Comparison of ENCODE assay signal across 31 cellular contexts in the genomic region with DNA sequence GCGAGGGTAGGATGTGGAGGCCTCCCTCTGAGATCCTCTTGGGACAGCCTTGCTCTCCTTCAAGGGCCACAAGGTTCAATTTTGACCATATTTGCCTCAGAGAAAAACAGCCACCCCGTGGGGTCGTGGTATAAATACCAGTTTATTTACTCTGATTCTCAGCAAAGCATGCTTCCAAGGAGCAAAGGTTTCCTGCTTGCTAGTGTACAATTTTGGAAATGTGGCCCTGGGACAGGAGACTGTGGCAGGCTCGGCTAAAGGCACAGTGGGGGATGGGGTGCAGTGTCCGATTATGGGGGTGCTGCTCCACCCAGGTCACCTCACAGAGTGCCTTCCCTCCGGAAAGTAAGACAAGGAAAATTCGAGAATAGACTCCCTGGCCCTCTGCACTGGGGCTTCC.
"Had no signal": no experiment of that assay in that cellular context is flagged by ENCODE, and none has a peak within 500 bp of the region (broad histone marks: within the 10 kb centered on the region; RNA-seq: fewer than 3 reads in every experiment).

No MANE protein-coding gene starts in this region.

- DNase-seq: activated B cell treated with CpG ODN at 0.5 μM for 24 hours; activated CD4-positive, alpha-beta T cell treated with anti-CD3 and anti-CD28 coated beads for 48 hours; activated CD4-positive, alpha-beta T cell treated with anti-CD3 and anti-CD28 coated beads, Interleukin-2, amount 50 U/mL, for 1 hour; activated CD4-positive, alpha-beta T cell treated with anti-CD3 and anti-CD28 coated beads, Interleukin-2, amount 50 U/mL, for 48 hours; activated CD8-positive, alpha-beta memory T cell treated with anti-CD3 and anti-CD28 coated beads for 24 hours; activated CD8-positive, alpha-beta T cell treated with anti-CD3 and anti-CD28 coated beads for 36 hours; activated effector memory CD4-positive, alpha-beta T cell treated with Interleukin-2 at 50 U/mL for 16 hours; activated gamma-delta T cell treated with Interleukin-2 at 50 U/mL for 16 hours; activated naive CD4-positive, alpha-beta T cell treated with Interleukin-2 at 50 U/mL for 16 hours; activated naive CD8-positive, alpha-beta T cell treated with anti-CD3 and anti-CD28 coated beads, Interleukin-2, amount 10 ng/mL, durations not matched to agents 7 days and 5 days; activated T-cell treated with anti-CD3 and anti-CD28 coated beads, Interleukin-2, amount 50 U/mL, for 4 hours; central memory CD4-positive, alpha-beta T cell; dorsolateral prefrontal cortex; effector memory CD4-positive, alpha-beta T cell; endodermal cell; foreskin fibroblast; T-helper 1 cell; T-helper 17 cell; T1000; WERI-Rb-1 had no signal

- H3K4me1 ChIP-seq: ascending aorta, breast epithelium had no signal

- H3K36me3 ChIP-seq: ascending aorta, breast epithelium, cardiac muscle cell, WERI-Rb-1 had no signal

- H3K27ac ChIP-seq: ascending aorta, breast epithelium, cardiac muscle cell, coronary artery, dorsolateral prefrontal cortex, WERI-Rb-1 had no signal

- ATAC-seq: activated CD4-positive, CD25-positive, alpha-beta regulatory T cell treated with anti-CD3 and anti-CD28 coated beads, Interleukin-2, amount 50 U/mL, for 24 hours; activated CD8-positive, alpha-beta T cell treated with anti-CD3 and anti-CD28 coated beads for 36 hours; activated T-cell treated with anti-CD3 and anti-CD28 coated beads, Interleukin-2, amount 50 U/mL, for 4 hours; activated T-helper 17 cell treated with anti-CD3 and anti-CD28 coated beads, Interleukin-2, amount 50 U/mL, for 72 hours; esophagus mucosa; T-helper 17 cell had no signal

- H3K36me3 Mint-ChIP-seq: activated naive CD4-positive, alpha-beta T cell treated with anti-CD3 and anti-CD28 coated beads, Interleukin-2, amount 50 U/mL, for 72 hours; activated naive CD8-positive, alpha-beta T cell treated with anti-CD3 and anti-CD28 coated beads, Interleukin-2, amount 10 ng/mL, durations not matched to agents 7 days and 5 days; brain had no signal

- H3K9me3 ChIP-seq: ascending aorta, breast epithelium had no signal

- H3K9me3 Mint-ChIP-seq: activated B cell treated with CpG ODN at 0.5 μM for 24 hours; activated CD8-positive, alpha-beta T cell treated with anti-CD3 and anti-CD28 coated beads for 36 hours; activated naive CD4-positive, alpha-beta T cell treated with anti-CD3 and anti-CD28 coated beads, Interleukin-2, amount 50 U/mL, for 72 hours; activated naive CD8-positive, alpha-beta T cell treated with anti-CD3 and anti-CD28 coated beads, Interleukin-2, amount 10 ng/mL, durations not matched to agents 7 days and 5 days; activated T-cell treated with anti-CD3 and anti-CD28 coated beads, Interleukin-2, amount 50 U/mL, for 4 hours; activated T-helper 17 cell treated with anti-CD3 and anti-CD28 coated beads, Interleukin-2, amount 50 U/mL, for 72 hours; dendritic cell treated with granulocyte-macrophage colony-stimulating factor and Interleukin-4, amounts not matched to agents 40 ng/mL and 50 ng/mL, for 4 days; endodermal cell; T-helper 2 cell treated with Interferon-gamma antibody and Interleukin-4, amounts not matched to agents 5 μg/mL and 100 μg/mL, for 36 hours had no signal

- H3K27ac Mint-ChIP-seq: activated CD8-positive, alpha-beta T cell treated with anti-CD3 and anti-CD28 coated beads for 36 hours; activated naive CD8-positive, alpha-beta T cell treated with anti-CD3 and anti-CD28 coated beads, Interleukin-2, amount 10 ng/mL, durations not matched to agents 7 days and 5 days; activated T-helper 17 cell treated with anti-CD3 and anti-CD28 coated beads, Interleukin-2, amount 50 U/mL, for 72 hours; brain; dendritic cell treated with granulocyte-macrophage colony-stimulating factor and Interleukin-4, amounts not matched to agents 40 ng/mL and 50 ng/mL, for 4 days; endodermal cell; T-helper 17 cell; T-helper 2 cell treated with Interferon-gamma antibody and Interleukin-4, amounts not matched to agents 5 μg/mL and 100 μg/mL, for 36 hours had no signal

- H3K27me3 ChIP-seq: ascending aorta, breast epithelium, cardiac muscle cell, dorsolateral prefrontal cortex had no signal

- H3K4me3 ChIP-seq: ascending aorta, breast epithelium, cardiac muscle cell, coronary artery, dorsolateral prefrontal cortex had no signal

- H3K27me3 Mint-ChIP-seq: activated B cell treated with CpG ODN at 0.5 μM for 24 hours; activated CD8-positive, alpha-beta T cell treated with anti-CD3 and anti-CD28 coated beads for 36 hours; activated T-helper 17 cell treated with anti-CD3 and anti-CD28 coated beads, Interleukin-2, amount 50 U/mL, for 72 hours; brain; T-helper 17 cell had no signal

- H3K4me3 Mint-ChIP-seq: activated B cell treated with CpG ODN at 0.5 μM for 24 hours; activated CD8-positive, alpha-beta T cell treated with anti-CD3 and anti-CD28 coated beads for 36 hours; activated naive CD8-positive, alpha-beta T cell treated with anti-CD3 and anti-CD28 coated beads, Interleukin-2, amount 10 ng/mL, durations not matched to agents 7 days and 5 days; activated T-cell treated with anti-CD3 and anti-CD28 coated beads, Interleukin-2, amount 50 U/mL, for 4 hours; activated T-helper 17 cell treated with anti-CD3 and anti-CD28 coated beads, Interleukin-2, amount 50 U/mL, for 72 hours; brain; dendritic cell treated with granulocyte-macrophage colony-stimulating factor and Interleukin-4, amounts not matched to agents 40 ng/mL and 50 ng/mL, for 4 days; endodermal cell; T-helper 17 cell; T-helper 2 cell treated with Interferon-gamma antibody and Interleukin-4, amounts not matched to agents 5 μg/mL and 100 μg/mL, for 36 hours had no signal
